In genomic region chr10:108033518-108033917, GRCh38 we compare ENCODE assay signal across 6 cellular contexts.
DNase-seq lines count a peak whose midpoint lies in the region; ATAC-seq and TF ChIP-seq lines count a peak whose summit lies in the region.
"Not testable (repeated sequence)": the region's sequence is repeated elsewhere in the genome, so short reads cannot be mapped to it uniquely, and the experiment has no call there.

No MANE protein-coding gene starts in this region.

- not testable (repeated sequence) for H3K27ac ChIP-seq in hepatocyte

- intact Hi-C loops in MCF 10A (cut with micrococcal nuclease); mucosa of descending colon (cut with DNase I, micrococcal nuclease): not testable (repeated sequence)

- not testable (repeated sequence) for H3K9me3 Mint-ChIP-seq in MCF 10A (ENCODE audit: unreplicated experiment)

- DNase-seq in DMS153 (lab: John Stamatoyannopoulos, UW), result peak; percentile 77
- peak; percentile 71 for DNase-seq in NCI-H69 (lab: John Stamatoyannopoulos, UW)
- DNase-seq in NCI-H774 (lab: John Stamatoyannopoulos, UW), result peak; percentile 5
- DNase-seq in MCF 10A (ENCODE audit: unreplicated experiment), result peak; percentile 26
- peak; percentile 28 for DNase-seq in hepatocyte (ENCODE audit: low spot score)
- peak in 1 of 3 donors; percentile 82 for DNase-seq in mucosa of descending colon

- not testable (repeated sequence) for H2AFZ ChIP-seq in hepatocyte

- H3K4me3 Mint-ChIP-seq in MCF 10A (ENCODE audit: unreplicated experiment), result not testable (repeated sequence)

- not testable (repeated sequence) for H3K4me3 ChIP-seq in hepatocyte, mucosa of descending colon

- H3K36me3 Mint-ChIP-seq in MCF 10A (ENCODE audit: insufficient read depth, unreplicated experiment), result not testable (repeated sequence)

- not testable (repeated sequence) for TF ChIP-seq CTCF in MCF 10A (IDR thresholded peaks at IDR 0.05; ENCODE audit: unreplicated experiment); hepatocyte (IDR thresholded peaks at IDR 0.05; ENCODE audit: poor library complexity); mucosa of descending colon (IDR thresholded peaks at IDR 0.05)

- not testable (repeated sequence) for H3K79me2 ChIP-seq in hepatocyte

- POLR2A ChIA-PET in MCF 10A (lab: Yijun Ruan, JAX), result interaction anchor here (0.7 kb wide), 1 partner anchor 62 kb away, joined by 3 read pairs; no protein-coding TSS in a partner anchor

- not testable (repeated sequence) for H3K4me1 Mint-ChIP-seq in MCF 10A (ENCODE audit: insufficient read depth, unreplicated experiment)

- not testable (repeated sequence) for H3K27me3 ChIP-seq in hepatocyte

- H3K27ac Mint-ChIP-seq in MCF 10A (ENCODE audit: low read depth, unreplicated experiment), result not testable (repeated sequence)

- CTCF ChIA-PET in MCF 10A (lab: Yijun Ruan, JAX), result interaction anchor here (1.3 kb wide), 1 partner anchor 24 kb away, joined by 3 read pairs; no protein-coding TSS in a partner anchor

- not testable (repeated sequence) for H3K27me3 Mint-ChIP-seq in MCF 10A (ENCODE audit: insufficient read depth, unreplicated experiment)

- H3K36me3 ChIP-seq in hepatocyte (replicated peaks; ENCODE audit: insufficient read depth, low read depth); mucosa of descending colon (ENCODE audit: low read depth): not testable (repeated sequence)

- 28% methylated on average over 3 of the region's 3 CpGs for WGBS in hepatocyte (ENCODE audit: low lambda C conversion rate, missing lambda C conversion rate)

- not testable (repeated sequence) for H3K4me2 ChIP-seq in hepatocyte

- ATAC-seq in mucosa of descending colon, result peak; percentile 36

- not testable (repeated sequence) for H4K20me1 ChIP-seq in hepatocyte (ENCODE audit: insufficient read depth, poor library complexity, severe bottlenecking)

- not testable (repeated sequence) for H3K9me3 ChIP-seq in hepatocyte (ENCODE audit: low read depth); mucosa of descending colon

- BruUV-seq in MCF 10A (replicated peaks; lab: Mats Ljungman, UMichigan), result not testable (repeated sequence)

- H3K9me2 ChIP-seq in hepatocyte (replicated peaks; ENCODE audit: insufficient read depth), result not testable (repeated sequence)

- not testable (repeated sequence) for H3K4me1 ChIP-seq in hepatocyte (ENCODE audit: insufficient read depth); mucosa of descending colon (ENCODE audit: low read depth)
